ENCODE assay signal across 1 cellular context in genomic region chr17:41773190-41773588, GRCh38.
TF ChIP-seq lines count a peak whose summit lies in the region.

No MANE protein-coding gene starts in this region.

TF ChIP-seq in GM23338, 12 proteins besides CTCF, POLR2A, EP300 and RAD21 (continued from another document):
- no peak for TF ChIP-seq REST (IDR thresholded peaks at IDR 0.05; ENCODE audit: unreplicated experiment)
- TF ChIP-seq ETS1 (IDR thresholded peaks at IDR 0.05), result no peak
- TF ChIP-seq ZNF462 (CRISPR knock-in tag; IDR thresholded peaks at IDR 0.05), result no peak
- no peak for TF ChIP-seq POLR2AphosphoS5 (IDR thresholded peaks at IDR 0.05; ENCODE audit: low read depth)
- TF ChIP-seq CREB1 (CRISPR knock-in tag; IDR thresholded peaks at IDR 0.05; ENCODE audit: low read depth), result no peak
- TF ChIP-seq JUNB (IDR thresholded peaks at IDR 0.05; ENCODE audit: unreplicated experiment), result no peak
- TF ChIP-seq NANOG (IDR thresholded peaks at IDR 0.05; ENCODE audit: borderline replicate concordance), result no peak
- no peak for TF ChIP-seq EZH2 (IDR thresholded peaks at IDR 0.05; ENCODE audit: low read depth, unreplicated experiment)
